In genomic region chr2:3517948-3518495, GRCh38 we compare ENCODE assay signal across 8 cellular contexts. TPM values are rescaled to one million over a fixed set of nuclear protein-coding genes. Genes with fewer than 3 reads are reported as not detected.
DNase-seq lines count a peak whose midpoint lies in the region; ATAC-seq, FAIRE-seq and TF ChIP-seq lines count a peak whose summit lies in the region.

No MANE protein-coding gene starts in this region.

- POLR2A ChIA-PET in GM12878 (lab: Charles Lee), result interaction anchor here (1.0 to 1.3 kb wide), 2 partner anchors 56 to 142 kb away, joined by 3 to 4 read pairs; no protein-coding TSS in a partner anchor

- intact Hi-C loops in left cardiac atrium (cut with DNase I) (no loop called here), GM12878 (cut with micrococcal nuclease; ENCODE audit: unreplicated experiment) (loop anchor here (5.0 kb wide), 1 partner anchor 59 kb away; the partner anchor contains the start of gene RPS7), uterus (cut with DNase I; ENCODE audit: low total_unique reads) (no loop called here)

- H3K27ac ChIP-seq in cardiac muscle cell (peak overlapping the region; percentile 96), GM12878 (ENCODE audit: control insufficient read depth, insufficient read depth) (peak overlapping the region; percentile 80), mesenchymal stem cell (ENCODE audit: low read length, poor library complexity, severe bottlenecking) (peak overlapping the region; percentile 95), uterus (peak overlapping the region; percentile 98 to 100)

- CTCF ChIA-PET in GM12878 (lab: Yijun Ruan, JAX), result interaction anchor here (1.9 kb wide), 1 partner anchor 94 kb away, joined by 7 read pairs; no protein-coding TSS in a partner anchor

- H3K4me2 ChIP-seq in GM12878 (ENCODE audit: control insufficient read depth, insufficient read depth) (peak overlapping the region; percentile 70), mesenchymal stem cell (ENCODE audit: low read length, poor library complexity, severe bottlenecking) (peak overlapping the region; percentile 50)

- H2AFZ ChIP-seq in GM12878 (ENCODE audit: control insufficient read depth, low read depth, low read length) (peak overlapping the region; percentile 96), mesenchymal stem cell (ENCODE audit: low read depth, low read length) (no peak overlapping the region)

- H4K8ac ChIP-seq in mesenchymal stem cell (ENCODE audit: low read length), result no peak overlapping the region

- peaks cover 3% of the 10 kb centered on the region for H3K79me2 ChIP-seq in GM12878 (ENCODE audit: control insufficient read depth, insufficient read depth, low read length)

- no peak for ATAC-seq in left cardiac atrium
- no peak for ATAC-seq in GM12878

- H3K9me3 ChIP-seq in cardiac muscle cell (ENCODE audit: low read depth) (no peaks in the 10 kb centered on the region), GM12878 (replicated peaks; ENCODE audit: control insufficient read depth, insufficient read depth, low read length) (no peaks in the 10 kb centered on the region; the same call in 2 of the 3 replicates), mesenchymal stem cell (ENCODE audit: control insufficient read depth, low read length) (no peaks in the 10 kb centered on the region), uterus (no peaks in the 10 kb centered on the region)

- H3K4me1 ChIP-seq in cardiac muscle cell (ENCODE audit: low read depth) (peaks cover 20% of the 10 kb centered on the region), GM12878 (ENCODE audit: control insufficient read depth, insufficient read depth, low read length) (peaks cover 6% of the 10 kb centered on the region), mesenchymal stem cell (ENCODE audit: control insufficient read depth, insufficient read depth, low read depth, low read length) (peaks cover 4% of the 10 kb centered on the region), uterus (peaks cover 0 to 4% of the 10 kb centered on the region in 2 donors)

- no peak for TF ChIP-seq EP300 in GM12878 (IDR thresholded peaks at IDR 0.05; ENCODE audit: borderline replicate concordance in 1 of 2, control insufficient read depth in 1 of 2, low read depth in 2 of 2, low read length in 2 of 2)

- WGBS in GM12878 (ENCODE audit: insufficient coverage, insufficient replicate concordance, low lambda C conversion rate, missing lambda C conversion rate), result 30% methylated on average over 3 of the region's 3 CpGs
- 4% methylated on average over 1 of the region's 3 CpGs for WGBS in mesenchymal stem cell

- H2AK5ac ChIP-seq in mesenchymal stem cell (ENCODE audit: low read length, severe bottlenecking), result no peak overlapping the region

- H2BK12ac ChIP-seq in mesenchymal stem cell (ENCODE audit: low read length in 2 of 2), result no peak overlapping the region

- BruUV-seq in GM12878 (replicated peaks; lab: Mats Ljungman, UMichigan), result no TSS peak

- SMC1A ChIA-PET in GM12878 (lab: Charles Lee; ENCODE audit: uncharacterized antibody, unreplicated experiment), result interaction anchor here (1.3 kb wide), 1 partner anchor 40 kb away, joined by 6 read pairs; the partner anchor contains the start of gene RNASEH1

- no peak overlapping the region for H4K91ac ChIP-seq in mesenchymal stem cell (ENCODE audit: low read length)

- peak overlapping the region in 1 of 2 experiments; percentile 53 for H3K14ac ChIP-seq in mesenchymal stem cell (ENCODE audit: low read length in 2 of 2)

- TF ChIP-seq RAD21 in GM12878 (IDR thresholded peaks at IDR 0.05; ENCODE audit: insufficient read depth, low read depth, low read length), result no peak

- in situ Hi-C loops in GM12878 (cut with MboI), result no loop called here

- H3K18ac ChIP-seq in mesenchymal stem cell (ENCODE audit: low read depth in 1 of 2, low read length in 2 of 2), result peak overlapping the region; percentile 89 to 92

- peak overlapping the region; percentile 60 for H2BK15ac ChIP-seq in mesenchymal stem cell (ENCODE audit: low read depth, poor library complexity, severe bottlenecking)

- no peak overlapping the region for H2BK120ac ChIP-seq in mesenchymal stem cell (ENCODE audit: low read depth, low read length)

- no peaks in the 10 kb centered on the region for H4K20me1 ChIP-seq in GM12878 (ENCODE audit: control insufficient read depth, insufficient read depth)

- H3K36me3 ChIP-seq in cardiac muscle cell, result peaks cover 2% of the 10 kb centered on the region
- H3K36me3 ChIP-seq in GM12878 (ENCODE audit: control insufficient read depth in 2 of 2, insufficient read depth in 2 of 2, low read length in 1 of 2), result no peaks in the 10 kb centered on the region; a peak in 1 of 4 replicates
- peaks cover 0 to 23% of the 10 kb centered on the region in 2 experiments for H3K36me3 ChIP-seq in mesenchymal stem cell (ENCODE audit: control insufficient read depth in 1 of 2, insufficient read depth in 2 of 2, low read depth in 1 of 2, low read length in 2 of 2)
- no peaks in the 10 kb centered on the region for H3K36me3 ChIP-seq in uterus

- H3K27me3 ChIP-seq in cardiac muscle cell (no peaks in the 10 kb centered on the region), GM12878 (replicated peaks in 1 of 2; ENCODE audit: control insufficient read depth in 2 of 2, insufficient read depth in 2 of 2, low read length in 1 of 2) (no peaks in the 10 kb centered on the region), mesenchymal stem cell (ENCODE audit: control insufficient read depth in 1 of 2, insufficient read depth in 1 of 2, low read length in 2 of 2) (no peaks in the 10 kb centered on the region), uterus (no peaks in the 10 kb centered on the region)

- peak overlapping the region; percentile 84 for H3K9ac ChIP-seq in GM12878 (ENCODE audit: control insufficient read depth, insufficient read depth, low read length)
- H3K9ac ChIP-seq in mesenchymal stem cell (ENCODE audit: low read length), result peak overlapping the region; percentile 93

- H3K79me1 ChIP-seq in mesenchymal stem cell (replicated peaks; ENCODE audit: low read length, poor library complexity, severe bottlenecking), result peaks cover 7% of the 10 kb centered on the region

- RAD21 ChIA-PET in GM12878 (lab: Charles Lee; ENCODE audit: unreplicated experiment), result interaction anchor here (1.2 kb wide), 1 partner anchor 58 kb away, joined by 5 read pairs; no protein-coding TSS in a partner anchor

- TF ChIP-seq CTCF in cardiac muscle cell (IDR thresholded peaks at IDR 0.05; ENCODE audit: low read depth, low read length) (no peak), GM12878 (IDR thresholded peaks at IDR 0.05 in 2 of 3, conservative IDR thresholded peaks at IDR 0.05 in 1 of 3; ENCODE audit: control insufficient read depth in 2 of 3, extremely low read depth in 1 of 3, insufficient read depth in 1 of 3, low read depth in 3 of 3, low read length in 3 of 3) (no peak), uterus (IDR thresholded peaks at IDR 0.05) (no peak)

- H3K4ac ChIP-seq in mesenchymal stem cell (ENCODE audit: low read depth in 1 of 2, low read length in 2 of 2), result peak overlapping the region in 1 of 2 experiments; percentile 81

- TF ChIP-seq POLR2A in GM12878 (IDR thresholded peaks at IDR 0.05; ENCODE audit: low read depth, low read length) (no peak), uterus (IDR thresholded peaks at IDR 0.05) (no peak)

- H2BK5ac ChIP-seq in mesenchymal stem cell (ENCODE audit: low read depth, low read length, poor library complexity, severe bottlenecking), result no peak overlapping the region

- FAIRE-seq in GM12878 (lab: Jason Lieb, UNC), result no peak

- peak overlapping the region; percentile 52 for H3K4me3 ChIP-seq in cardiac muscle cell
- H3K4me3 ChIP-seq in GM12878, result peak overlapping the region; percentile 66
- peak overlapping the region; percentile 74 to 97 for H3K4me3 ChIP-seq in mesenchymal stem cell (ENCODE audit: insufficient read depth in 1 of 2, low read depth in 1 of 2, low read length in 2 of 2)
- peak overlapping the region; percentile 95 for H3K4me3 ChIP-seq in uterus

- no peak overlapping the region for H3K23ac ChIP-seq in mesenchymal stem cell (ENCODE audit: low read length in 2 of 2)

- DNase-seq in cardiac muscle cell (ENCODE audit: low read depth in 1 of 2, low spot score in 1 of 2) (no peak), left cardiac atrium (no peak), GM12878 (ENCODE audit: low read depth, low spot score) (no peak), mesenchymal stem cell (no peak), uterus (no peak), GM19240 (ENCODE audit: insufficient read length, low spot score) (no peak), T-helper 9 cell (no peak), activated gamma-delta T cell (lab: John Stamatoyannopoulos, UW) (no peak)

RNA-seq across cellular contexts. Expression of gene ADI1, which starts 1.3 kb away (rescaled TPM):
- total RNA-seq in cardiac muscle cell (15.3 and 26.5 TPM in 2 replicates), left cardiac atrium (100 to 1,000 TPM; 102 to 128 TPM), GM12878 (2014; rRNA removed) (15.9 and 19.3 TPM in 2 replicates), GM12878 (2014; rRNA removed; fragmentation: Illumina TruSeq; extraction: Trizol) (15.0 and 15.6 TPM in 2 replicates), GM12878 (2021) (17.5 and 20.6 TPM in 2 replicates), uterus (10 to 100 TPM; 31.5 to 65.0 (median 37.9) TPM)
- polyA plus RNA-seq in cardiac muscle cell (30.3 and 65.9 TPM in 2 replicates), GM12878 (2011; rRNA removed) (18.4 and 20.0 TPM in 2 replicates), GM12878 (2014; fragmentation: Illumina TruSeq; extraction: Trizol) (16.1 and 19.8 TPM in 2 replicates), GM12878 (2014; fragmentation: Nextera tagmentation; extraction: Ambion mirVana) (10 to 100 TPM in 1 of 2 experiments, 1 to 10 TPM in 1; 4.4 to 12.4 TPM), GM12878 (2014; rRNA removed) (16.9 and 17.0 TPM in 2 replicates), GM12878 (2016; fragmentation: Nextera tagmentation; extraction: Ambion mirVana) (10 to 100 TPM; 74.4 to 78.7 TPM)
- total RNA-seq in GM12878 (2013; cell fraction: nucleolus; rRNA removed), result 3.7 and 4.0 TPM in 2 replicates
- polyA plus RNA-seq in GM12878 (2011; ENCODE audit: low read depth), result 7.0 TPM
- 16.3 and 19.4 TPM in 2 replicates for polyA plus RNA-seq in GM12878 (2011; cell fraction: cytosol; rRNA removed)
- 13.3 and 14.5 TPM in 2 replicates for polyA plus RNA-seq in GM12878 (2011; cell fraction: nucleus; rRNA removed)
- polyA plus RNA-seq in GM12878 (2012), result 12.1 and 12.4 TPM in 2 replicates
- polyA minus RNA-seq in GM12878 (2011; rRNA and poly(A)+ RNA removed), result 9.1 TPM in 2 replicates
- polyA minus RNA-seq in GM12878 (2011; cell fraction: cytosol; rRNA and poly(A)+ RNA removed), result 4.1 and 4.9 TPM in 2 replicates
- 2.1 and 5.4 TPM in 2 replicates for polyA minus RNA-seq in GM12878 (2011; cell fraction: nucleus; rRNA and poly(A)+ RNA removed)
- polyA plus RNA-seq in mesenchymal stem cell (2013, experiment 1 of 2), result 59.5 TPM
- polyA plus RNA-seq in mesenchymal stem cell (2013, experiment 2 of 2), result 60.1 TPM

RNA-seq across cellular contexts. Expression of gene RNASEH1, which starts 40.1 kb away (rescaled TPM):
- total RNA-seq in cardiac muscle cell (24.3 and 24.5 TPM in 2 replicates), left cardiac atrium (10 to 100 TPM; 17.3 to 22.2 TPM), GM12878 (2014; rRNA removed) (27.9 and 30.2 TPM in 2 replicates), GM12878 (2014; rRNA removed; fragmentation: Illumina TruSeq; extraction: Trizol) (27.1 and 30.5 TPM in 2 replicates), GM12878 (2021) (30.5 and 34.9 TPM in 2 replicates), uterus (10 to 100 TPM in 3 of 4 donors, 1 to 10 TPM in 1; 4.1 to 28.6 (median 15.2) TPM)
- polyA plus RNA-seq in cardiac muscle cell (34.9 and 41.5 TPM in 2 replicates), GM12878 (2011; rRNA removed) (18.1 and 18.2 TPM in 2 replicates), GM12878 (2014; fragmentation: Illumina TruSeq; extraction: Trizol) (15.3 and 24.0 TPM in 2 replicates), GM12878 (2014; fragmentation: Nextera tagmentation; extraction: Ambion mirVana) (10 to 100 TPM; 24.6 to 25.7 TPM), GM12878 (2014; rRNA removed) (28.5 and 32.8 TPM in 2 replicates), GM12878 (2016; fragmentation: Nextera tagmentation; extraction: Ambion mirVana) (10 to 100 TPM; 67.5 to 68.5 TPM)
- 16.2 and 18.7 TPM in 2 replicates for total RNA-seq in GM12878 (2013; cell fraction: nucleolus; rRNA removed)
- polyA plus RNA-seq in GM12878 (2011; ENCODE audit: low read depth), result 15.5 TPM
- polyA plus RNA-seq in GM12878 (2011; cell fraction: cytosol; rRNA removed), result 12.8 and 15.1 TPM in 2 replicates
- polyA plus RNA-seq in GM12878 (2011; cell fraction: nucleus; rRNA removed), result 11.9 and 18.3 TPM in 2 replicates
- polyA plus RNA-seq in GM12878 (2012), result 15.0 and 20.5 TPM in 2 replicates
- 5.3 and 6.2 TPM in 2 replicates for polyA minus RNA-seq in GM12878 (2011; rRNA and poly(A)+ RNA removed)
- polyA minus RNA-seq in GM12878 (2011; cell fraction: cytosol; rRNA and poly(A)+ RNA removed), result 4.8 and 6.2 TPM in 2 replicates
- 6.5 and 11.4 TPM in 2 replicates for polyA minus RNA-seq in GM12878 (2011; cell fraction: nucleus; rRNA and poly(A)+ RNA removed)
- polyA plus RNA-seq in mesenchymal stem cell (2013, experiment 1 of 2), result 28.0 TPM
- 28.9 TPM for polyA plus RNA-seq in mesenchymal stem cell (2013, experiment 2 of 2)

RNA-seq across cellular contexts. Expression of gene RPS7, which starts 57.0 kb away (rescaled TPM):
- total RNA-seq in cardiac muscle cell (2,923 and 3,227 TPM in 2 replicates), left cardiac atrium (100 to 1,000 TPM; 765 to 811 TPM), GM12878 (2014; rRNA removed) (2,842 and 3,098 TPM in 2 replicates), GM12878 (2014; rRNA removed; fragmentation: Illumina TruSeq; extraction: Trizol) (4,662 and 4,681 TPM in 2 replicates), GM12878 (2021) (2,368 and 2,463 TPM in 2 replicates), uterus (1,000 to 10,000 TPM; 1,483 to 9,424 (median 4,498) TPM)
- polyA plus RNA-seq in cardiac muscle cell (487 and 521 TPM in 2 replicates), GM12878 (2011; rRNA removed) (2,490 and 2,717 TPM in 2 replicates), GM12878 (2014; fragmentation: Illumina TruSeq; extraction: Trizol) (3,268 and 3,336 TPM in 2 replicates), GM12878 (2014; fragmentation: Nextera tagmentation; extraction: Ambion mirVana) (1,000 to 10,000 TPM; 3,009 to 3,046 TPM), GM12878 (2014; rRNA removed) (2,698 and 2,951 TPM in 2 replicates), GM12878 (2016; fragmentation: Nextera tagmentation; extraction: Ambion mirVana) (1,000 to 10,000 TPM; 1,197 to 1,434 TPM)
- total RNA-seq in GM12878 (2013; cell fraction: nucleolus; rRNA removed), result 297 and 312 TPM in 2 replicates
- 1,818 TPM for polyA plus RNA-seq in GM12878 (2011; ENCODE audit: low read depth)
- polyA plus RNA-seq in GM12878 (2011; cell fraction: cytosol; rRNA removed), result 1,447 and 1,733 TPM in 2 replicates
- 743 and 958 TPM in 2 replicates for polyA plus RNA-seq in GM12878 (2011; cell fraction: nucleus; rRNA removed)
- polyA plus RNA-seq in GM12878 (2012), result 2,414 and 2,708 TPM in 2 replicates
- 248 and 406 TPM in 2 replicates for polyA minus RNA-seq in GM12878 (2011; rRNA and poly(A)+ RNA removed)
- 310 and 334 TPM in 2 replicates for polyA minus RNA-seq in GM12878 (2011; cell fraction: cytosol; rRNA and poly(A)+ RNA removed)
- 79.9 and 108 TPM in 2 replicates for polyA minus RNA-seq in GM12878 (2011; cell fraction: nucleus; rRNA and poly(A)+ RNA removed)
- polyA plus RNA-seq in mesenchymal stem cell (2013, experiment 1 of 2), result 4,758 TPM
- polyA plus RNA-seq in mesenchymal stem cell (2013, experiment 2 of 2), result 4,603 TPM
